In genomic region chr5:98734646-98735045, GRCh38 we compare ENCODE assay signal across 15 cellular contexts. TPM values are rescaled to one million over a fixed set of nuclear protein-coding genes. Genes with fewer than 3 reads are reported as not detected.
DNase-seq lines count a peak whose midpoint lies in the region; TF ChIP-seq lines count a peak whose summit lies in the region.
"Had no signal": no experiment of that assay in that cellular context is flagged by ENCODE, and none has a peak within 500 bp of the region (broad histone marks: within the 10 kb centered on the region; RNA-seq: fewer than 3 reads in every experiment).

No MANE protein-coding gene starts in this region.

- H3K9me3 ChIP-seq in vagina (no peaks in the 10 kb centered on the region), HAP-1 (no peaks in the 10 kb centered on the region)
- H3K9me3 ChIP-seq: ascending aorta, right lobe of liver had no signal

- DNase-seq in GM06990 (ENCODE audit: extremely low read depth, insufficient read length) (no peak), NAMALWA (ENCODE audit: low spot score) (peak; percentile 22), astrocyte of the spinal cord (ENCODE audit: low read depth, low spot score) (no peak), osteocyte (ENCODE audit: extremely low spot score, unreplicated experiment) (no peak), CD1c-positive myeloid dendritic cell (ENCODE audit: extremely low spot score) (no peak), vagina (ENCODE audit: extremely low spot score in 2 of 2) (no peak), HAP-1 (ENCODE audit: low spot score in 2 of 2) (no peak)
- DNase-seq: CD8-positive, alpha-beta memory T cell; natural killer cell; NCI-H2029; right lobe of liver had no signal

- H3K4me1 ChIP-seq in vagina (no peaks in the 10 kb centered on the region), HAP-1 (no peaks in the 10 kb centered on the region)
- H3K4me1 ChIP-seq: ascending aorta, parathyroid adenoma, right lobe of liver had no signal

- H3K27me3 ChIP-seq in GM06990 (replicated peaks; ENCODE audit: control insufficient read depth, insufficient read depth, low read length) = no peaks in the 10 kb centered on the region
- no peaks in the 10 kb centered on the region for H3K27me3 ChIP-seq in vagina
- H3K27me3 ChIP-seq in HAP-1 (ENCODE audit: low read depth) = no peaks in the 10 kb centered on the region; the same call in 1 of the 2 replicates
- H3K27me3 ChIP-seq: ascending aorta, right lobe of liver had no signal

- TF ChIP-seq CTCF in GM06990 (IDR thresholded peaks at IDR 0.05; ENCODE audit: insufficient read depth, low read length, poor library complexity, severe bottlenecking) (peak; percentile 27), astrocyte of the spinal cord (IDR thresholded peaks at IDR 0.05; ENCODE audit: low read depth, low read length) (peak; percentile 7), osteocyte (IDR thresholded peaks at IDR 0.05) (peak; percentile 9), vagina (IDR thresholded peaks at IDR 0.05) (no peak)

- H3K9me3 Mint-ChIP-seq in osteocyte (ENCODE audit: unreplicated experiment) = peaks cover 10% of the 10 kb centered on the region

- in situ Hi-C loops in astrocyte of the spinal cord (cut with HindIII; ENCODE audit: low sequenced_read_pairs) (no loop called here), HAP-1 (cut with MboI; ENCODE audit: low sequenced_read_pairs) (no loop called here)

- H3K27me3 Mint-ChIP-seq in osteocyte (ENCODE audit: unreplicated experiment) = no peaks in the 10 kb centered on the region

- TF ChIP-seq POLR2A in vagina (IDR thresholded peaks at IDR 0.05) = no peak

- peaks cover 6% of the 10 kb centered on the region for H3K36me3 Mint-ChIP-seq in osteocyte (ENCODE audit: unreplicated experiment)
- H3K36me3 Mint-ChIP-seq: natural killer cell had no signal

- H3K4me3 ChIP-seq in GM06990 (replicated peaks; ENCODE audit: low read depth, low read length) (no peak overlapping the region), astrocyte of the spinal cord (ENCODE audit: low read depth, low read length) (no peak overlapping the region), vagina (no peak overlapping the region), HAP-1 (no peak overlapping the region)
- H3K4me3 ChIP-seq: ascending aorta, right lobe of liver had no signal

- no peak overlapping the region for H3K27ac Mint-ChIP-seq in osteocyte (ENCODE audit: unreplicated experiment)
- H3K27ac Mint-ChIP-seq: activated naive CD4-positive, alpha-beta T cell treated with anti-CD3 and anti-CD28 coated beads, Interleukin-2, amount 50 U/mL, for 72 hours; CD8-positive, alpha-beta memory T cell; memory B cell; natural killer cell had no signal

- H3K4me3 Mint-ChIP-seq in osteocyte (ENCODE audit: unreplicated experiment) = no peak overlapping the region
- H3K4me3 Mint-ChIP-seq: CD8-positive, alpha-beta memory T cell; memory B cell; natural killer cell had no signal

- H3K27ac ChIP-seq in vagina = no peak overlapping the region
- H3K27ac ChIP-seq: ascending aorta, parathyroid adenoma, right lobe of liver had no signal

- intact Hi-C loops in vagina (cut with DNase I) = no loop called here

- H3K4me1 Mint-ChIP-seq in osteocyte (ENCODE audit: unreplicated experiment) = no peaks in the 10 kb centered on the region
- H3K4me1 Mint-ChIP-seq: CD8-positive, alpha-beta memory T cell; memory B cell; natural killer cell had no signal

- no peaks in the 10 kb centered on the region for H3K36me3 ChIP-seq in GM06990 (ENCODE audit: control insufficient read depth, insufficient read depth, low read length)
- no peaks in the 10 kb centered on the region for H3K36me3 ChIP-seq in vagina
- no peaks in the 10 kb centered on the region for H3K36me3 ChIP-seq in HAP-1 (replicated peaks)
- H3K36me3 ChIP-seq: ascending aorta, right lobe of liver had no signal

RNA-seq across cellular contexts. Expression of gene RGMB, which starts 38.8 kb away (rescaled TPM):
- total RNA-seq in osteocyte = 111 and 116 TPM in 2 replicates
- total RNA-seq in vagina = 39.0 TPM

Comparison
In these comparisons a context has a peak if more than half of its experiments do, and no peak if none do; other contexts are left out.
1. CTCF ChIP-seq: peak in GM06990 (single experiment), astrocyte of the spinal cord (single experiment) and osteocyte (single experiment); none in vagina (0 of 3).